In the genomic region with DNA sequence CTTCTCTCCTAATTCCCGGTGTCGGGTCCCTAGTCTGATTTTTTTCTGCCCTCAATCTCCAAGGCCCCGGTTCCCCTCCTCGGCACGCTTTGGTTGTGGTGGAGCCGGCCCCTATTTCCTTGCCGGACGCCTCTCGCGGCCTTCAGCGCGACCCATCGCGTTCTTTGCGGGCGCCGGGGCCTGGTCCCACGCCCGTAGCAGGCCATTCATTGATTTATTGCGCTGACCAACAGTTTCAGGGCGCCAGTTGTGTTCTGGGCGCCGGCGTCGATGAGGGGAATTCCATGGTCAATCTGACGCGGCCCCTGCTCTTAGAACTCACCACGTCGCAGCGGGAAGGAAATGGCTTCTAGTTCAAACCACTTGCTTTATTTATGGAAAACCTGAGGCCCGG, we compare ENCODE assay signal across 1 cellular context.
TF ChIP-seq lines count a peak whose summit lies in the region.

No MANE protein-coding gene starts in this region.

TF ChIP-seq in IMR-90, 13 proteins besides CTCF, POLR2A, EP300 and RAD21 (continued from another document):
- TF ChIP-seq, protein P1, sequence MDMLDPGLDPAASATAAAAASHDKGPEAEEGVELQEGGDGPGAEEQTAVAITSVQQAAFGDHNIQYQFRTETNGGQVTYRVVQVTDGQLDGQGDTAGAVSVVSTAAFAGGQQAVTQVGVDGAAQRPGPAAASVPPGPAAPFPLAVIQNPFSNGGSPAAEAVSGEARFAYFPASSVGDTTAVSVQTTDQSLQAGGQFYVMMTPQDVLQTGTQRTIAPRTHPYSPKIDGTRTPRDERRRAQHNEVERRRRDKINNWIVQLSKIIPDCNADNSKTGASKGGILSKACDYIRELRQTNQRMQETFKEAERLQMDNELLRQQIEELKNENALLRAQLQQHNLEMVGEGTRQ (IDR thresholded peaks at IDR 0.05; ENCODE audit: low read depth, low read length) = peak; percentile 3; the same call in 1 of the 2 replicates
- TF ChIP-seq FOS (IDR thresholded peaks at IDR 0.05; ENCODE audit: low read depth, low read length) = peak; percentile 38; the same call in 1 of the 2 replicates
- no peak for TF ChIP-seq CEBPB (IDR thresholded peaks at IDR 0.05; ENCODE audit: low read depth, low read length)
- TF ChIP-seq RFX5 (IDR thresholded peaks at IDR 0.05; ENCODE audit: low read depth, low read length) = no peak
- TF ChIP-seq MAZ (IDR thresholded peaks at IDR 0.05; ENCODE audit: borderline replicate concordance, low read depth, low read length) = peak; percentile 25; the same call in 1 of the 2 replicates
